18 cellular contexts compared by ENCODE assay signal in genomic region chr4:8129136-8129535, GRCh38.
"Had no signal": no experiment of that assay in that cellular context is flagged by ENCODE, and none has a peak within 500 bp of the region (broad histone marks: within the 10 kb centered on the region; RNA-seq: fewer than 3 reads in every experiment).

No MANE protein-coding gene starts in this region.

- H3K27me3 ChIP-seq: pancreas, right lobe of liver, vagina had no signal

- H3K36me3 ChIP-seq: pancreas, right lobe of liver, thoracic aorta, vagina had no signal

- H3K27ac ChIP-seq: epithelial cell of prostate, pancreas, right lobe of liver, thoracic aorta, vagina had no signal

- H3K4me3 ChIP-seq: pancreas, right lobe of liver, thoracic aorta, vagina had no signal

- ATAC-seq: activated CD4-positive, alpha-beta T cell treated with anti-CD3 and anti-CD28 coated beads for 36 hours; left colon; natural killer cell treated with Interleukin-12 subunit alpha and Interleukin-12 subunit beta and Interleukin-15 and Interleukin-18, amount 100 ng/mL, for 72 hours; right lobe of liver; stimulated activated naive B cell treated with anti-CD40 and anti-IgM and Interleukin-4, amounts not matched to agents 10 μg/mL and 1 μg/mL and 100 μg/mL, for 72 hours had no signal

- H3K4me1 ChIP-seq: pancreas, right lobe of liver, vagina had no signal

- DNase-seq: activated B cell treated with CpG ODN at 0.5 μM for 24 hours; activated CD4-positive, alpha-beta T cell treated with anti-CD3 and anti-CD28 coated beads for 36 hours; activated CD4-positive, alpha-beta T cell treated with anti-CD3 and anti-CD28 coated beads, Interleukin-2, amount 50 U/mL, for 4 hours; activated effector memory CD4-positive, alpha-beta T cell treated with Interleukin-2 at 50 U/mL for 16 hours; activated naive CD4-positive, alpha-beta T cell treated with anti-CD3 and anti-CD28 coated beads for 36 hours; activated T-cell treated with anti-CD3 and anti-CD28 coated beads, Interleukin-2, amount 50 U/mL, for 48 hours; hippocampal formation; left colon; right lobe of liver; small intestine; stimulated activated CD4-positive, alpha-beta T cell treated with anti-CD3 and anti-CD28 coated beads, Interleukin-15, amount 100 ng/mL, for 24 hours; stimulated activated naive B cell treated with anti-CD40 and anti-IgM and Interleukin-4, amounts not matched to agents 10 μg/mL and 1 μg/mL and 100 μg/mL, for 72 hours; T-helper 9 cell had no signal

- H3K9me3 ChIP-seq: pancreas, right lobe of liver, thoracic aorta, vagina had no signal
